ENCODE assay signal across 11 cellular contexts in genomic region chr18:37294951-37295350, GRCh38.
DNase-seq lines count a peak whose midpoint lies in the region; ATAC-seq and TF ChIP-seq lines count a peak whose summit lies in the region.
"Had no signal": no experiment of that assay in that cellular context is flagged by ENCODE, and none has a peak within 500 bp of the region (broad histone marks: within the 10 kb centered on the region; RNA-seq: fewer than 3 reads in every experiment).

No MANE protein-coding gene starts in this region.

- no peak for ATAC-seq in activated CD4-positive, alpha-beta T cell treated with anti-CD3 and anti-CD28 coated beads for 36 hours
- ATAC-seq in HG02852 (IDR thresholded peaks at IDR 0.05; ENCODE audit: unreplicated experiment), result no peak

- H3K9me3 Mint-ChIP-seq in activated CD4-positive, alpha-beta T cell treated with anti-CD3 and anti-CD28 coated beads for 36 hours (ENCODE audit: low read depth), result no peaks in the 10 kb centered on the region
- no peaks in the 10 kb centered on the region for H3K9me3 Mint-ChIP-seq in neural progenitor cell

- TF ChIP-seq CTCF in mammary epithelial cell (conservative IDR thresholded peaks at IDR 0.05 in 1 of 2, IDR thresholded peaks at IDR 0.05 in 1 of 2; ENCODE audit: extremely low read depth in 1 of 2, insufficient read depth in 1 of 2, low read depth in 1 of 2, low read length in 2 of 2) (peak; percentile 51 to 62), neural progenitor cell (IDR thresholded peaks at IDR 0.05) (peak; percentile 84)

- H3K9ac ChIP-seq in Karpas-422 (ENCODE audit: low read length) (no peak overlapping the region), mammary epithelial cell (ENCODE audit: insufficient read depth, low read length) (no peak overlapping the region), neural progenitor cell (no peak overlapping the region)
- H3K9ac ChIP-seq: KMS-11 had no signal

- H3K27ac ChIP-seq in Karpas-422 (ENCODE audit: low read length), result no peak overlapping the region
- no peak overlapping the region for H3K27ac ChIP-seq in mammary epithelial cell (ENCODE audit: insufficient read depth, low read depth, low read length)
- H3K27ac ChIP-seq in neural progenitor cell, result no peak overlapping the region
- H3K27ac ChIP-seq: KMS-11 had no signal

- no peak overlapping the region for H2AFZ ChIP-seq in Karpas-422 (ENCODE audit: low read length)
- no peak overlapping the region for H2AFZ ChIP-seq in mammary epithelial cell (ENCODE audit: low read depth, low read length)
- no peak overlapping the region for H2AFZ ChIP-seq in neural progenitor cell (replicated peaks)

- CTCF ChIA-PET in activated CD4-positive, alpha-beta T cell treated with anti-CD3 and anti-CD28 coated beads for 36 hours (lab: Charles Lee), result no interaction called here
- CTCF ChIA-PET in mammary epithelial cell (lab: Charles Lee; ENCODE audit: low non-redundant PET), result no interaction called here

- no TSS peak for BruUV-seq in mammary epithelial cell (replicated peaks; lab: Mats Ljungman, UMichigan)

- H3K27ac Mint-ChIP-seq in activated CD4-positive, alpha-beta T cell treated with anti-CD3 and anti-CD28 coated beads for 36 hours, result no peak overlapping the region
- H3K27ac Mint-ChIP-seq in neural progenitor cell, result no peak overlapping the region
- H3K27ac Mint-ChIP-seq: CD4-positive, CD25-positive, alpha-beta regulatory T cell had no signal

- H3K27me3 ChIP-seq in Karpas-422 (ENCODE audit: low read length) (no peaks in the 10 kb centered on the region), mammary epithelial cell (ENCODE audit: insufficient read depth, low read length) (no peaks in the 10 kb centered on the region), neural progenitor cell (no peaks in the 10 kb centered on the region)

- peak; percentile 46 for DNase-seq in activated CD4-positive, alpha-beta T cell treated with anti-CD3 and anti-CD28 coated beads for 36 hours
- no peak for DNase-seq in activated CD4-positive, alpha-beta T cell treated with anti-CD3 and anti-CD28 coated beads for 1 hour
- DNase-seq in Karpas-422 (peak; percentile 67), mammary epithelial cell (no peak), neural progenitor cell (ENCODE audit: low spot score) (peak; percentile 85), NCI-H1092 treated with DMSO at 0.1 percent for 48 hours (lab: John Stamatoyannopoulos, UW) (no peak), activated gamma-delta T cell (lab: John Stamatoyannopoulos, UW) (no peak)
- DNase-seq: CD4-positive, CD25-positive, alpha-beta regulatory T cell; T1000 had no signal

- dilution Hi-C loops in mammary epithelial cell (cut with HindIII; ENCODE audit: low sequenced_read_pairs), result no loop called here

- no peaks in the 10 kb centered on the region for H4K20me1 ChIP-seq in Karpas-422 (ENCODE audit: insufficient read depth, low read depth, low read length)
- H4K20me1 ChIP-seq in mammary epithelial cell (ENCODE audit: insufficient read depth, low read length), result no peaks in the 10 kb centered on the region
- H4K20me1 ChIP-seq in neural progenitor cell (ENCODE audit: low read depth), result no peaks in the 10 kb centered on the region

- in situ Hi-C loops in mammary epithelial cell (cut with MboI; ENCODE audit: low sequenced_read_pairs in 2 of 2), result no loop called here

- 16% methylated on average over 4 of the region's 4 CpGs for WGBS in mammary epithelial cell (ENCODE audit: low coverage, missing lambda C conversion rate)

- no peak overlapping the region for H3K4me2 ChIP-seq in Karpas-422 (ENCODE audit: low read depth, low read length, poor library complexity, severe bottlenecking)
- H3K4me2 ChIP-seq in mammary epithelial cell (ENCODE audit: insufficient read depth, low read depth, low read length), result no peak overlapping the region
- no peak overlapping the region for H3K4me2 ChIP-seq in neural progenitor cell
- H3K4me2 ChIP-seq: KMS-11 had no signal

- H3K4me3 ChIP-seq in Karpas-422 (ENCODE audit: low read length), result no peak overlapping the region
- no peak overlapping the region for H3K4me3 ChIP-seq in mammary epithelial cell (replicated peaks in 1 of 3; ENCODE audit: insufficient read depth in 1 of 3, low read depth in 2 of 3, low read length in 3 of 3)
- no peak overlapping the region for H3K4me3 ChIP-seq in neural progenitor cell

- no peaks in the 10 kb centered on the region for H3K27me3 Mint-ChIP-seq in activated CD4-positive, alpha-beta T cell treated with anti-CD3 and anti-CD28 coated beads for 36 hours
- peaks cover 9% of the 10 kb centered on the region for H3K27me3 Mint-ChIP-seq in neural progenitor cell (ENCODE audit: insufficient read depth, low read depth)
- H3K27me3 Mint-ChIP-seq: CD4-positive, CD25-positive, alpha-beta regulatory T cell had no signal

- H3K79me2 ChIP-seq in Karpas-422 (ENCODE audit: low read length), result no peaks in the 10 kb centered on the region
- no peaks in the 10 kb centered on the region for H3K79me2 ChIP-seq in mammary epithelial cell (ENCODE audit: insufficient read depth, low read length)
- H3K79me2 ChIP-seq in neural progenitor cell (ENCODE audit: low read depth), result no peaks in the 10 kb centered on the region

- no peaks in the 10 kb centered on the region for H3F3A ChIP-seq in neural progenitor cell (ENCODE audit: low read depth)

- no peak overlapping the region for H3K4me3 Mint-ChIP-seq in activated CD4-positive, alpha-beta T cell treated with anti-CD3 and anti-CD28 coated beads for 36 hours
- no peak overlapping the region for H3K4me3 Mint-ChIP-seq in neural progenitor cell
- H3K4me3 Mint-ChIP-seq: CD4-positive, CD25-positive, alpha-beta regulatory T cell had no signal

- no peaks in the 10 kb centered on the region for H3K9me2 ChIP-seq in Karpas-422 (replicated peaks; ENCODE audit: insufficient read depth, low read length)

- H3K4me1 ChIP-seq in Karpas-422 (ENCODE audit: low read length) (no peaks in the 10 kb centered on the region), mammary epithelial cell (ENCODE audit: insufficient read depth, low read length) (peaks cover 11% of the 10 kb centered on the region), neural progenitor cell (peaks cover 8% of the 10 kb centered on the region)

- POLR2A ChIA-PET in activated CD4-positive, alpha-beta T cell treated with anti-CD3 and anti-CD28 coated beads for 36 hours (lab: Charles Lee), result no interaction called here

- H3K36me3 ChIP-seq in Karpas-422 (ENCODE audit: insufficient read depth, low read length), result no peaks in the 10 kb centered on the region
- no peaks in the 10 kb centered on the region for H3K36me3 ChIP-seq in mammary epithelial cell (ENCODE audit: insufficient read depth, low read length)
- no peaks in the 10 kb centered on the region for H3K36me3 ChIP-seq in neural progenitor cell

- no peaks in the 10 kb centered on the region for H3K9me3 ChIP-seq in Karpas-422 (ENCODE audit: low read length)
- H3K9me3 ChIP-seq in mammary epithelial cell (replicated peaks; ENCODE audit: insufficient read depth, low read length), result no peaks in the 10 kb centered on the region
- no peaks in the 10 kb centered on the region for H3K9me3 ChIP-seq in neural progenitor cell (ENCODE audit: low read depth)

- H3K36me3 Mint-ChIP-seq in activated CD4-positive, alpha-beta T cell treated with anti-CD3 and anti-CD28 coated beads for 36 hours (ENCODE audit: low read depth), result no peaks in the 10 kb centered on the region
- H3K36me3 Mint-ChIP-seq in neural progenitor cell, result no peaks in the 10 kb centered on the region
- H3K36me3 Mint-ChIP-seq: CD4-positive, CD25-positive, alpha-beta regulatory T cell had no signal

- intact Hi-C loops in activated CD4-positive, alpha-beta T cell treated with anti-CD3 and anti-CD28 coated beads for 36 hours (cut with DNase I, micrococcal nuclease), result no loop called here
- intact Hi-C loops in mammary epithelial cell (cut with micrococcal nuclease), result no loop called here

- H3K4me1 Mint-ChIP-seq in activated CD4-positive, alpha-beta T cell treated with anti-CD3 and anti-CD28 coated beads for 36 hours, result no peaks in the 10 kb centered on the region
- H3K4me1 Mint-ChIP-seq in neural progenitor cell, result peaks cover 14% of the 10 kb centered on the region
- H3K4me1 Mint-ChIP-seq: CD4-positive, CD25-positive, alpha-beta regulatory T cell had no signal

Comparison
In these comparisons a context has a peak if more than half of its experiments do, and no peak if none do; other contexts are left out.
1. DNase-seq: peak in activated CD4-positive, alpha-beta T cell treated with anti-CD3 and anti-CD28 coated beads for 36 hours (single experiment), Karpas-422 (single experiment) and neural progenitor cell (single experiment); none in activated CD4-positive, alpha-beta T cell treated with anti-CD3 and anti-CD28 coated beads for 1 hour (single experiment), mammary epithelial cell (single experiment), NCI-H1092 treated with DMSO at 0.1 percent for 48 hours (single experiment) and activated gamma-delta T cell (single experiment).